Comparison of ENCODE assay signal across 8 cellular contexts in genomic region chr9:96686638-96687335, GRCh38. TPM values are rescaled to one million over a fixed set of nuclear protein-coding genes. Genes with fewer than 3 reads are reported as not detected.
DNase-seq lines count a peak whose midpoint lies in the region; ATAC-seq, FAIRE-seq and TF ChIP-seq lines count a peak whose summit lies in the region.

No MANE protein-coding gene starts in this region.

- peak; percentile 81 for ATAC-seq in left lobe of liver
- ATAC-seq in GM18867 (IDR thresholded peaks at IDR 0.05; ENCODE audit: unreplicated experiment): no peak

- DNase-seq in AG10803 (ENCODE audit: low read depth): peak; percentile 73
- peak; percentile 34 for DNase-seq in HPDE6-E6E7 (ENCODE audit: extremely low spot score)
- peak; percentile 75 to 80 for DNase-seq in activated CD4-positive, alpha-beta T cell treated with anti-CD3 and anti-CD28 coated beads, Interleukin-2, amount 50 U/mL, for 48 hours
- peak; percentile 71 for DNase-seq in dermis blood vessel endothelial cell
- peak; percentile 53 for DNase-seq in left lobe of liver (ENCODE audit: low spot score)
- peak; percentile 59 to 71 for DNase-seq in stimulated activated CD4-positive, alpha-beta T cell treated with anti-CD3 and anti-CD28 coated beads, Interleukin-15, amount 100 ng/mL, for 48 hours (ENCODE audit: low read depth in 2 of 2)
- DNase-seq in GM12892 (ENCODE audit: insufficient read length): no peak

- no peak for TF ChIP-seq POLR2A in GM12892 (IDR thresholded peaks at IDR 0.05; ENCODE audit: low read depth, low read length)

- TF ChIP-seq CTCF in AG10803 (conservative IDR thresholded peaks at IDR 0.05; ENCODE audit: low read length): peak; percentile 60

- no peak for FAIRE-seq in GM12892 (lab: Jason Lieb, UNC)

- peak overlapping the region; percentile 66 for H3K4me3 ChIP-seq in AG10803 (ENCODE audit: low read length)

RNA-seq across cellular contexts. Expression of gene PRXL2C, which starts 31.7 kb away (rescaled TPM):
- total RNA-seq in dermis blood vessel endothelial cell (18.0 and 22.5 TPM in 2 replicates), left lobe of liver (2.8 TPM)
- 3.9 TPM for polyA plus RNA-seq in GM12892 (2012; ENCODE audit: missing spikeins)
